ENCODE assay signal across 1 cellular context in genomic region chr1:232568331-232568852, GRCh38.
TF ChIP-seq lines count a peak whose summit lies in the region.

No MANE protein-coding gene starts in this region.

TF ChIP-seq in HEK293, 187 proteins besides CTCF, POLR2A, EP300 and RAD21 (continued from another document):
- TF ChIP-seq, protein P1, sequence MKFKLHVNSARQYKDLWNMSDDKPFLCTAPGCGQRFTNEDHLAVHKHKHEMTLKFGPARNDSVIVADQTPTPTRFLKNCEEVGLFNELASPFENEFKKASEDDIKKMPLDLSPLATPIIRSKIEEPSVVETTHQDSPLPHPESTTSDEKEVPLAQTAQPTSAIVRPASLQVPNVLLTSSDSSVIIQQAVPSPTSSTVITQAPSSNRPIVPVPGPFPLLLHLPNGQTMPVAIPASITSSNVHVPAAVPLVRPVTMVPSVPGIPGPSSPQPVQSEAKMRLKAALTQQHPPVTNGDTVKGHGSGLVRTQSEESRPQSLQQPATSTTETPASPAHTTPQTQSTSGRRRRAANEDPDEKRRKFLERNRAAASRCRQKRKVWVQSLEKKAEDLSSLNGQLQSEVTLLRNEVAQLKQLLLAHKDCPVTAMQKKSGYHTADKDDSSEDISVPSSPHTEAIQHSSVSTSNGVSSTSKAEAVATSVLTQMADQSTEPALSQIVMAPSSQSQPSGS (tag by site-specific recombination; IDR thresholded peaks at IDR 0.05; ENCODE audit: low read depth), result peak; percentile 92
